In the genomic region with DNA sequence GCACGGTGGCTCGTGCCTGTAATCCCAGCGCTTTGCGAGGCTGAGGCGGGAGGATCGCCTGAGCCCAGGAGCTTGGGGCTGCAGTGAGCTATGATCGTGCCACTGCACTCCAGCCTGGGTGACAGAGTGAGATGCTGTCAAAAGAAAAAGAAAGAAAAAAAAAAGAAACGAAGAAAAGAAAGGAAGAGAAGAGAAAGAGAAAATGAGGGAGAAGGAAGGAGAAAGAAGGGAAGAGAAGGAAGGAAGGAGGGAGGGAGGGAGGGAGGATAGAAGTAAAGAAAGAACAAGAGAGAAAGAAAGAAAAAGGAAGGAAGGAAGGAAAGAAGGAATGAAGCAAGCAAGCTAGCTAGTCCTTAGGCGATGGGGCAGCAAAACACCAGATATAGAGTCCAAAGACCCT, we compare ENCODE assay signal across 1 cellular context.
TF ChIP-seq lines count a peak whose summit lies in the region.

No MANE protein-coding gene starts in this region.

TF ChIP-seq in GM23338, 12 proteins besides CTCF, POLR2A, EP300 and RAD21 (continued from another document):
- TF ChIP-seq, protein P1, sequence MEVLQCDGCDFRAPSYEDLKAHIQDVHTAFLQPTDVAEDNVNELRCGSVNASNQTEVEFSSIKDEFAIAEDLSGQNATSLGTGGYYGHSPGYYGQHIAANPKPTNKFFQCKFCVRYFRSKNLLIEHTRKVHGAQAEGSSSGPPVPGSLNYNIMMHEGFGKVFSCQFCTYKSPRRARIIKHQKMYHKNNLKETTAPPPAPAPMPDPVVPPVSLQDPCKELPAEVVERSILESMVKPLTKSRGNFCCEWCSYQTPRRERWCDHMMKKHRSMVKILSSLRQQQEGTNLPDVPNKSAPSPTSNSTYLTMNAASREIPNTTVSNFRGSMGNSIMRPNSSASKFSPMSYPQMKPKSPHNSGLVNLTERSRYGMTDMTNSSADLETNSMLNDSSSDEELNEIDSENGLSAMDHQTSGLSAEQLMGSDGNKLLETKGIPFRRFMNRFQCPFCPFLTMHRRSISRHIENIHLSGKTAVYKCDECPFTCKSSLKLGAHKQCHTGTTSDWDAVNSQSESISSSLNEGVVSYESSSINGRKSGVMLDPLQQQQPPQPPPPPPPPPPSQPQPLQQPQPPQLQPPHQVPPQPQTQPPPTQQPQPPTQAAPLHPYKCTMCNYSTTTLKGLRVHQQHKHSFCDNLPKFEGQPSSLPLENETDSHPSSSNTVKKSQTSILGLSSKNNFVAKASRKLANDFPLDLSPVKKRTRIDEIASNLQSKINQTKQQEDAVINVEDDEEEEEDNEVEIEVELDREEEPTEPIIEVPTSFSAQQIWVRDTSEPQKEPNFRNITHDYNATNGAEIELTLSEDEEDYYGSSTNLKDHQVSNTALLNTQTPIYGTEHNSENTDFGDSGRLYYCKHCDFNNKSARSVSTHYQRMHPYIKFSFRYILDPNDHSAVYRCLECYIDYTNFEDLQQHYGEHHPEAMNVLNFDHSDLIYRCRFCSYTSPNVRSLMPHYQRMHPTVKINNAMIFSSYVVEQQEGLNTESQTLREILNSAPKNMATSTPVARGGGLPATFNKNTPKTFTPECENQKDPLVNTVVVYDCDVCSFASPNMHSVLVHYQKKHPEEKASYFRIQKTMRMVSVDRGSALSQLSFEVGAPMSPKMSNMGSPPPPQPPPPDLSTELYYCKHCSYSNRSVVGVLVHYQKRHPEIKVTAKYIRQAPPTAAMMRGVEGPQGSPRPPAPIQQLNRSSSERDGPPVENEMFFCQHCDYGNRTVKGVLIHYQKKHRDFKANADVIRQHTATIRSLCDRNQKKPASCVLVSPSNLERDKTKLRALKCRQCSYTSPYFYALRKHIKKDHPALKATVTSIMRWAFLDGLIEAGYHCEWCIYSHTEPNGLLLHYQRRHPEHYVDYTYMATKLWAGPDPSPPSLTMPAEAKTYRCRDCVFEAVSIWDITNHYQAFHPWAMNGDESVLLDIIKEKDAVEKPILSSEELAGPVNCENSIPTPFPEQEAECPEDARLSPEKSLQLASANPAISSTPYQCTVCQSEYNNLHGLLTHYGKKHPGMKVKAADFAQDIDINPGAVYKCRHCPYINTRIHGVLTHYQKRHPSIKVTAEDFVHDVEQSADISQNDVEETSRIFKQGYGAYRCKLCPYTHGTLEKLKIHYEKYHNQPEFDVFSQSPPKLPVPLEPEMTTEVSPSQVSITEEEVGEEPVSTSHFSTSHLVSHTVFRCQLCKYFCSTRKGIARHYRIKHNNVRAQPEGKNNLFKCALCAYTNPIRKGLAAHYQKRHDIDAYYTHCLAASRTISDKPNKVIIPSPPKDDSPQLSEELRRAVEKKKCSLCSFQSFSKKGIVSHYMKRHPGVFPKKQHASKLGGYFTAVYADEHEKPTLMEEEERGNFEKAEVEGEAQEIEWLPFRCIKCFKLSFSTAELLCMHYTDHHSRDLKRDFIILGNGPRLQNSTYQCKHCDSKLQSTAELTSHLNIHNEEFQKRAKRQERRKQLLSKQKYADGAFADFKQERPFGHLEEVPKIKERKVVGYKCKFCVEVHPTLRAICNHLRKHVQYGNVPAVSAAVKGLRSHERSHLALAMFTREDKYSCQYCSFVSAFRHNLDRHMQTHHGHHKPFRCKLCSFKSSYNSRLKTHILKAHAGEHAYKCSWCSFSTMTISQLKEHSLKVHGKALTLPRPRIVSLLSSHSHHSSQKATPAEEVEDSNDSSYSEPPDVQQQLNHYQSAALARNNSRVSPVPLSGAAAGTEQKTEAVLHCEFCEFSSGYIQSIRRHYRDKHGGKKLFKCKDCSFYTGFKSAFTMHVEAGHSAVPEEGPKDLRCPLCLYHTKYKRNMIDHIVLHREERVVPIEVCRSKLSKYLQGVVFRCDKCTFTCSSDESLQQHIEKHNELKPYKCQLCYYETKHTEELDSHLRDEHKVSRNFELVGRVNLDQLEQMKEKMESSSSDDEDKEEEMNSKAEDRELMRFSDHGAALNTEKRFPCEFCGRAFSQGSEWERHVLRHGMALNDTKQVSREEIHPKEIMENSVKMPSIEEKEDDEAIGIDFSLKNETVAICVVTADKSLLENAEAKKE (CRISPR knock-in tag; IDR thresholded peaks at IDR 0.05), result no peak
- no peak for TF ChIP-seq JUNB (IDR thresholded peaks at IDR 0.05; ENCODE audit: unreplicated experiment)
- TF ChIP-seq, protein P2, sequence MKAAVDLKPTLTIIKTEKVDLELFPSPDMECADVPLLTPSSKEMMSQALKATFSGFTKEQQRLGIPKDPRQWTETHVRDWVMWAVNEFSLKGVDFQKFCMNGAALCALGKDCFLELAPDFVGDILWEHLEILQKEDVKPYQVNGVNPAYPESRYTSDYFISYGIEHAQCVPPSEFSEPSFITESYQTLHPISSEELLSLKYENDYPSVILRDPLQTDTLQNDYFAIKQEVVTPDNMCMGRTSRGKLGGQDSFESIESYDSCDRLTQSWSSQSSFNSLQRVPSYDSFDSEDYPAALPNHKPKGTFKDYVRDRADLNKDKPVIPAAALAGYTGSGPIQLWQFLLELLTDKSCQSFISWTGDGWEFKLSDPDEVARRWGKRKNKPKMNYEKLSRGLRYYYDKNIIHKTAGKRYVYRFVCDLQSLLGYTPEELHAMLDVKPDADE (IDR thresholded peaks at IDR 0.05), result no peak
- no peak for TF ChIP-seq POLR2AphosphoS5 (IDR thresholded peaks at IDR 0.05; ENCODE audit: low read depth)
